In the genomic region with DNA sequence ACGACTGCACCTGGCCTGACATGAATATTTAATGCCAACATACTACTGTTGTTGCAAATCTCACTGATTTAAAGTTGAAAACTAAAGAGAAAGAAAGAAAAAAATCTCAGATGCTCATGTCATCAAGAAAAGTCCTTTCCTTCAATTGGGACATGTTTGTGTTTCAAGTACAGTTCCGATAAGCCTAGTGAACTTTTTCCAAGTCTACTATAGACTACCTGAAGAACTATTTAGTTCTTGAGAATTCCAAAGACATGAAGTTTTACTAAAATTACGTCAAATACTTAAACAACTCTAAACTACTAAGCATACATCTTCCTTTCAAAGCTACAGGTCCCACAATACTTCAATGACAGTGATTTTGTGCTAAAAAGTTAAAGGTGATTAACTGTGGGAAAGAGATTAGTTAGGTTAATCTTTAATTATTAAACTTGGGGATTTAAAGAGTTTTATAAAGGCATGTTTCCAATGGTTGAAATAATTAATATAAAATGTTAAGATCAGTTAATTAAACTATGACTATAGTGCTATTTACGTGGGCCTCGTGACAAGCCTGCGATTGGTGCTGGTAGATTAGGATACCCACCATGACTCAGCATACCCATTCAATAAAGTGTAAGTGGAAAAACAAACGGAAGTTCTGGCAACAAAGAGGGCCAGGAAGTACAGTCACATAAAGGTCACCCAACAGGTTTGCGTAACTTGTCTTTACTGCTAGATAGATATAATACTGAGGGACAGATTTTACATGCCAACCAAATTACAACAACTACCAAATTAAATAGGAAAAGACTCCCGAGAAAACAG, we compare ENCODE assay signal across 1 cellular context.
TF ChIP-seq lines count a peak whose summit lies in the region.

No MANE protein-coding gene starts in this region.

TF ChIP-seq in HepG2, 621 proteins besides CTCF, POLR2A, EP300 and RAD21 (continued from another document and continues in another):
- TF ChIP-seq YEATS4 (CRISPR knock-in tag; IDR thresholded peaks at IDR 0.05; ENCODE audit: borderline replicate concordance) (no peak), ZNF333 (CRISPR knock-in tag; IDR thresholded peaks at IDR 0.05; ENCODE audit: borderline replicate concordance) (no peak), ISL2 (CRISPR knock-in tag; IDR thresholded peaks at IDR 0.05) (peak; percentile 65; the same call in 1 of the 2 replicates), PHB2 (IDR thresholded peaks at IDR 0.05; ENCODE audit: partially characterized antibody) (no peak), ZNF276 (CRISPR knock-in tag; IDR thresholded peaks at IDR 0.05; ENCODE audit: low read depth) (no peak), ZNF33A (CRISPR knock-in tag; IDR thresholded peaks at IDR 0.05; ENCODE audit: borderline replicate concordance) (no peak), ZNF24 (IDR thresholded peaks at IDR 0.05) (peak; percentile 46; the same call in 1 of the 2 replicates), TGIF2 (CRISPR knock-in tag; IDR thresholded peaks at IDR 0.05) (no peak), RARA (CRISPR knock-in tag; IDR thresholded peaks at IDR 0.05) (peak; percentile 95), TMF1 (CRISPR knock-in tag; IDR thresholded peaks at IDR 0.05; ENCODE audit: low read depth) (no peak), ETS1 (CRISPR knock-in tag; IDR thresholded peaks at IDR 0.05) (no peak), SYNCRIP (IDR thresholded peaks at IDR 0.05; ENCODE audit: insufficient read depth, low read depth, low read length) (no peak), U2AF1 (optimal IDR thresholded peaks at IDR 0.05; ENCODE audit: low read depth, low read length) (no peak), ZBED4 (CRISPR knock-in tag; IDR thresholded peaks at IDR 0.05; ENCODE audit: borderline replicate concordance) (0 out of 2 replicates have a peak, but pooled peaks have one; percentile 46), TP53 (CRISPR knock-in tag; conservative IDR thresholded peaks at IDR 0.05) (no peak), ZNF484 (CRISPR knock-in tag; IDR thresholded peaks at IDR 0.05; ENCODE audit: borderline replicate concordance, low read depth) (no peak), DNMT1 (CRISPR knock-in tag; IDR thresholded peaks at IDR 0.05) (no peak), ZNF446 (CRISPR knock-in tag; IDR thresholded peaks at IDR 0.05) (no peak), ZKSCAN8 (CRISPR knock-in tag; IDR thresholded peaks at IDR 0.05; ENCODE audit: borderline replicate concordance) (peak; percentile 87), ZNF75D (CRISPR knock-in tag; IDR thresholded peaks at IDR 0.05; ENCODE audit: borderline replicate concordance) (no peak), TBL1XR1 (IDR thresholded peaks at IDR 0.05; ENCODE audit: borderline replicate concordance, low read length, partially characterized antibody) (no peak)
- TF ChIP-seq, protein P1, sequence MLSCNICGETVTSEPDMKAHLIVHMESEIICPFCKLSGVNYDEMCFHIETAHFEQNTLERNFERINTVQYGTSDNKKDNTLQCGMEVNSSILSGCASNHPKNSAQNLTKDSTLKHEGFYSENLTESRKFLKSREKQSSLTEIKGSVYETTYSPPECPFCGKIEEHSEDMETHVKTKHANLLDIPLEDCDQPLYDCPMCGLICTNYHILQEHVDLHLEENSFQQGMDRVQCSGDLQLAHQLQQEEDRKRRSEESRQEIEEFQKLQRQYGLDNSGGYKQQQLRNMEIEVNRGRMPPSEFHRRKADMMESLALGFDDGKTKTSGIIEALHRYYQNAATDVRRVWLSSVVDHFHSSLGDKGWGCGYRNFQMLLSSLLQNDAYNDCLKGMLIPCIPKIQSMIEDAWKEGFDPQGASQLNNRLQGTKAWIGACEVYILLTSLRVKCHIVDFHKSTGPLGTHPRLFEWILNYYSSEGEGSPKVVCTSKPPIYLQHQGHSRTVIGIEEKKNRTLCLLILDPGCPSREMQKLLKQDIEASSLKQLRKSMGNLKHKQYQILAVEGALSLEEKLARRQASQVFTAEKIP (CRISPR knock-in tag; IDR thresholded peaks at IDR 0.05; ENCODE audit: borderline replicate concordance): no peak
- TF ChIP-seq, protein P2, sequence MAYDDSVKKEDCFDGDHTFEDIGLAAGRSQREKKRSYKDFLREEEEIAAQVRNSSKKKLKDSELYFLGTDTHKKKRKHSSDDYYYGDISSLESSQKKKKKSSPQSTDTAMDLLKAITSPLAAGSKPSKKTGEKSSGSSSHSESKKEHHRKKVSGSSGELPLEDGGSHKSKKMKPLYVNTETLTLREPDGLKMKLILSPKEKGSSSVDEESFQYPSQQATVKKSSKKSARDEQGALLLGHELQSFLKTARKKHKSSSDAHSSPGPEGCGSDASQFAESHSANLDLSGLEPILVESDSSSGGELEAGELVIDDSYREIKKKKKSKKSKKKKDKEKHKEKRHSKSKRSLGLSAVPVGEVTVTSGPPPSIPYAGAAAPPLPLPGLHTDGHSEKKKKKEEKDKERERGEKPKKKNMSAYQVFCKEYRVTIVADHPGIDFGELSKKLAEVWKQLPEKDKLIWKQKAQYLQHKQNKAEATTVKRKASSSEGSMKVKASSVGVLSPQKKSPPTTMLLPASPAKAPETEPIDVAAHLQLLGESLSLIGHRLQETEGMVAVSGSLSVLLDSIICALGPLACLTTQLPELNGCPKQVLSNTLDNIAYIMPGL (CRISPR knock-in tag; IDR thresholded peaks at IDR 0.05; ENCODE audit: borderline replicate concordance in 1 of 2, low read depth in 1 of 2): no peak
- TF ChIP-seq, protein P3, sequence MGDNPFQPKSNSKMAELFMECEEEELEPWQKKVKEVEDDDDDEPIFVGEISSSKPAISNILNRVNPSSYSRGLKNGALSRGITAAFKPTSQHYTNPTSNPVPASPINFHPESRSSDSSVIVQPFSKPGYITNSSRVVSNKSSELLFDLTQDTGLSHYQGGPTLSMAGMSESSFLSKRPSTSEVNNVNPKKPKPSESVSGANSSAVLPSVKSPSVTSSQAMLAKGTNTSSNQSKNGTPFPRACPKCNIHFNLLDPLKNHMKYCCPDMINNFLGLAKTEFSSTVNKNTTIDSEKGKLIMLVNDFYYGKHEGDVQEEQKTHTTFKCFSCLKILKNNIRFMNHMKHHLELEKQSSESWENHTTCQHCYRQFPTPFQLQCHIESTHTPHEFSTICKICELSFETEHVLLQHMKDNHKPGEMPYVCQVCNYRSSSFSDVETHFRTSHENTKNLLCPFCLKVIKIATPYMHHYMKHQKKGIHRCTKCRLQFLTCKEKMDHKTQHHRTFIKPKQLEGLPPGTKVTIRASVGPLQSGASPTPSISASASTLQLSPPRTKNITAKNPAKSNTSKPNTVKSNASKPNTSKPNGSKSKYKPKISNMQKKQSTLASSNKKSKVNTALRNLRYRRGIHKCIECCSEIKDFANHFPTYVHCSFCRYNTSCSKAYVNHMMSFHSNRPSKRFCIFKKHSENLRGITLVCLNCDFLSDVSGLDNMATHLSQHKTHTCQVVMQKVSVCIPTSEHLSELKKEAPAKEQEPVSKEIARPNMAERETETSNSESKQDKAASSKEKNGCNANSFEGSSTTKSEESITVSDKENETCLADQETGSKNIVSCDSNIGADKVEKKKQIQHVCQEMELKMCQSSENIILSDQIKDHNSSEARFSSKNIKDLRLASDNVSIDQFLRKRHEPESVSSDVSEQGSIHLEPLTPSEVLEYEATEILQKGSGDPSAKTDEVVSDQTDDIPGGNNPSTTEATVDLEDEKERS (CRISPR knock-in tag; IDR thresholded peaks at IDR 0.05): no peak
- TF ChIP-seq, protein P4, sequence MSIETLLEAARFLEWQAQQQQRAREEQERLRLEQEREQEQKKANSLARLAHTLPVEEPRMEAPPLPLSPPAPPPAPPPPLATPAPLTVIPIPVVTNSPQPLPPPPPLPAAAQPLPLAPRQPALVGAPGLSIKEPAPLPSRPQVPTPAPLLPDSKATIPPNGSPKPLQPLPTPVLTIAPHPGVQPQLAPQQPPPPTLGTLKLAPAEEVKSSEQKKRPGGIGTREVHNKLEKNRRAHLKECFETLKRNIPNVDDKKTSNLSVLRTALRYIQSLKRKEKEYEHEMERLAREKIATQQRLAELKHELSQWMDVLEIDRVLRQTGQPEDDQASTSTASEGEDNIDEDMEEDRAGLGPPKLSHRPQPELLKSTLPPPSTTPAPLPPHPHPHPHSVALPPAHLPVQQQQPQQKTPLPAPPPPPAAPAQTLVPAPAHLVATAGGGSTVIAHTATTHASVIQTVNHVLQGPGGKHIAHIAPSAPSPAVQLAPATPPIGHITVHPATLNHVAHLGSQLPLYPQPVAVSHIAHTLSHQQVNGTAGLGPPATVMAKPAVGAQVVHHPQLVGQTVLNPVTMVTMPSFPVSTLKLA (IDR thresholded peaks at IDR 0.05): no peak
- TF ChIP-seq, protein P5, sequence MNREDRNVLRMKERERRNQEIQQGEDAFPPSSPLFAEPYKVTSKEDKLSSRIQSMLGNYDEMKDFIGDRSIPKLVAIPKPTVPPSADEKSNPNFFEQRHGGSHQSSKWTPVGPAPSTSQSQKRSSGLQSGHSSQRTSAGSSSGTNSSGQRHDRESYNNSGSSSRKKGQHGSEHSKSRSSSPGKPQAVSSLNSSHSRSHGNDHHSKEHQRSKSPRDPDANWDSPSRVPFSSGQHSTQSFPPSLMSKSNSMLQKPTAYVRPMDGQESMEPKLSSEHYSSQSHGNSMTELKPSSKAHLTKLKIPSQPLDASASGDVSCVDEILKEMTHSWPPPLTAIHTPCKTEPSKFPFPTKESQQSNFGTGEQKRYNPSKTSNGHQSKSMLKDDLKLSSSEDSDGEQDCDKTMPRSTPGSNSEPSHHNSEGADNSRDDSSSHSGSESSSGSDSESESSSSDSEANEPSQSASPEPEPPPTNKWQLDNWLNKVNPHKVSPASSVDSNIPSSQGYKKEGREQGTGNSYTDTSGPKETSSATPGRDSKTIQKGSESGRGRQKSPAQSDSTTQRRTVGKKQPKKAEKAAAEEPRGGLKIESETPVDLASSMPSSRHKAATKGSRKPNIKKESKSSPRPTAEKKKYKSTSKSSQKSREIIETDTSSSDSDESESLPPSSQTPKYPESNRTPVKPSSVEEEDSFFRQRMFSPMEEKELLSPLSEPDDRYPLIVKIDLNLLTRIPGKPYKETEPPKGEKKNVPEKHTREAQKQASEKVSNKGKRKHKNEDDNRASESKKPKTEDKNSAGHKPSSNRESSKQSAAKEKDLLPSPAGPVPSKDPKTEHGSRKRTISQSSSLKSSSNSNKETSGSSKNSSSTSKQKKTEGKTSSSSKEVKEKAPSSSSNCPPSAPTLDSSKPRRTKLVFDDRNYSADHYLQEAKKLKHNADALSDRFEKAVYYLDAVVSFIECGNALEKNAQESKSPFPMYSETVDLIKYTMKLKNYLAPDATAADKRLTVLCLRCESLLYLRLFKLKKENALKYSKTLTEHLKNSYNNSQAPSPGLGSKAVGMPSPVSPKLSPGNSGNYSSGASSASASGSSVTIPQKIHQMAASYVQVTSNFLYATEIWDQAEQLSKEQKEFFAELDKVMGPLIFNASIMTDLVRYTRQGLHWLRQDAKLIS (CRISPR knock-in tag; IDR thresholded peaks at IDR 0.05): no peak
- TF ChIP-seq, protein P6, sequence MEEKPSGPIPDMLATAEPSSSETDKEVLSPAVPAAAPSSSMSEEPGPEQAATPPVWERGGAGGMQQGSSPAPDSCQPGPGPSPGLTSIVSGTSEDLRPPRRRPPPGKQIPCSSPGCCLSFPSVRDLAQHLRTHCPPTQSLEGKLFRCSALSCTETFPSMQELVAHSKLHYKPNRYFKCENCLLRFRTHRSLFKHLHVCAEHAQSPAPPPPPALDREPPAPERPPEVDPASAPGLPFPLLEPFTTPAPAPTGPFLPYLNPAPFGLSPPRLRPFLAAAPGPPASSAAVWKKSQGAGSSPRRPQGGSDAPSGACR (CRISPR knock-in tag; IDR thresholded peaks at IDR 0.05): no peak
- TF ChIP-seq, protein P7, sequence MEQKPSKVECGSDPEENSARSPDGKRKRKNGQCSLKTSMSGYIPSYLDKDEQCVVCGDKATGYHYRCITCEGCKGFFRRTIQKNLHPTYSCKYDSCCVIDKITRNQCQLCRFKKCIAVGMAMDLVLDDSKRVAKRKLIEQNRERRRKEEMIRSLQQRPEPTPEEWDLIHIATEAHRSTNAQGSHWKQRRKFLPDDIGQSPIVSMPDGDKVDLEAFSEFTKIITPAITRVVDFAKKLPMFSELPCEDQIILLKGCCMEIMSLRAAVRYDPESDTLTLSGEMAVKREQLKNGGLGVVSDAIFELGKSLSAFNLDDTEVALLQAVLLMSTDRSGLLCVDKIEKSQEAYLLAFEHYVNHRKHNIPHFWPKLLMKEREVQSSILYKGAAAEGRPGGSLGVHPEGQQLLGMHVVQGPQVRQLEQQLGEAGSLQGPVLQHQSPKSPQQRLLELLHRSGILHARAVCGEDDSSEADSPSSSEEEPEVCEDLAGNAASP (CRISPR knock-in tag; IDR thresholded peaks at IDR 0.05; ENCODE audit: borderline replicate concordance): peak; percentile 51; the same call in 1 of the 2 replicates
